1 cellular context compared by ENCODE assay signal in the genomic region with DNA sequence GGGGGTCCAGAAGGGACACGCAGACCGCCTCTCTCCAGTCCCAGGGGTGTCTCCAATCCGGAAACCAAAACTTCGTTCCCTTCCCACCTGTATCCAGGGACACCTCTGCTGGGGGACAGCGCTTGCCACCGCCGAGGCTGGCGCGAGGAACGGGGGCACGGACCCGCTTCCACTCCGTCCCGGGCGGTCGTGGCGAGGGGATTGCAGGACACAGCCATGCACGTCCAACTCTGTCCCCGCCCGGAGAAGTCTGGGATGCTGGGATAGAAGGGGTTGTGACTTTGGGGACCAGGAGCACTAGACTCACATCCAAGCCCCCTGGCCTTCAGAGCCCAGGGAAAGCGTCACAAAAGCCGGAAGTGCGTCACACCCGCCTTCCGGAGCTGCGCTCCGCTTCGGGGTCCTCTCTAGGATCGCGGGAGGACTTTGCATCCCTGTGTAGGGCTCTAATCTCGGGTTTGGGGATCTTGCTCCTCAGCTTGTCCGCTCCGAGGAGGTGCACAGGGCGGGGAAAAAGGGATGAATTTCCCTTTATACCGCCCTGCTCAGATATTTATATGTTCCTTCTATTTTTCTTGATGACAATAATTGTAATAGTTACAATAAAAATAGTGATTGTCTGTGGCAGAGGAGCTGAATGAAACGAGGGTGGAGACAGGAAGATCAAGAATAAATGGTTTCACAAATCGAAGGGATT.
TF ChIP-seq lines count a peak whose summit lies in the region.

A gene (minus strand): TSS at position 348 of the 697 bp plus-strand sequence. CDS start 3,707 bp downstream, outside the sequence.

TF ChIP-seq in WTC11, 78 proteins besides CTCF, POLR2A, EP300 and RAD21 (continued from another document):
- TF ChIP-seq, protein P1, sequence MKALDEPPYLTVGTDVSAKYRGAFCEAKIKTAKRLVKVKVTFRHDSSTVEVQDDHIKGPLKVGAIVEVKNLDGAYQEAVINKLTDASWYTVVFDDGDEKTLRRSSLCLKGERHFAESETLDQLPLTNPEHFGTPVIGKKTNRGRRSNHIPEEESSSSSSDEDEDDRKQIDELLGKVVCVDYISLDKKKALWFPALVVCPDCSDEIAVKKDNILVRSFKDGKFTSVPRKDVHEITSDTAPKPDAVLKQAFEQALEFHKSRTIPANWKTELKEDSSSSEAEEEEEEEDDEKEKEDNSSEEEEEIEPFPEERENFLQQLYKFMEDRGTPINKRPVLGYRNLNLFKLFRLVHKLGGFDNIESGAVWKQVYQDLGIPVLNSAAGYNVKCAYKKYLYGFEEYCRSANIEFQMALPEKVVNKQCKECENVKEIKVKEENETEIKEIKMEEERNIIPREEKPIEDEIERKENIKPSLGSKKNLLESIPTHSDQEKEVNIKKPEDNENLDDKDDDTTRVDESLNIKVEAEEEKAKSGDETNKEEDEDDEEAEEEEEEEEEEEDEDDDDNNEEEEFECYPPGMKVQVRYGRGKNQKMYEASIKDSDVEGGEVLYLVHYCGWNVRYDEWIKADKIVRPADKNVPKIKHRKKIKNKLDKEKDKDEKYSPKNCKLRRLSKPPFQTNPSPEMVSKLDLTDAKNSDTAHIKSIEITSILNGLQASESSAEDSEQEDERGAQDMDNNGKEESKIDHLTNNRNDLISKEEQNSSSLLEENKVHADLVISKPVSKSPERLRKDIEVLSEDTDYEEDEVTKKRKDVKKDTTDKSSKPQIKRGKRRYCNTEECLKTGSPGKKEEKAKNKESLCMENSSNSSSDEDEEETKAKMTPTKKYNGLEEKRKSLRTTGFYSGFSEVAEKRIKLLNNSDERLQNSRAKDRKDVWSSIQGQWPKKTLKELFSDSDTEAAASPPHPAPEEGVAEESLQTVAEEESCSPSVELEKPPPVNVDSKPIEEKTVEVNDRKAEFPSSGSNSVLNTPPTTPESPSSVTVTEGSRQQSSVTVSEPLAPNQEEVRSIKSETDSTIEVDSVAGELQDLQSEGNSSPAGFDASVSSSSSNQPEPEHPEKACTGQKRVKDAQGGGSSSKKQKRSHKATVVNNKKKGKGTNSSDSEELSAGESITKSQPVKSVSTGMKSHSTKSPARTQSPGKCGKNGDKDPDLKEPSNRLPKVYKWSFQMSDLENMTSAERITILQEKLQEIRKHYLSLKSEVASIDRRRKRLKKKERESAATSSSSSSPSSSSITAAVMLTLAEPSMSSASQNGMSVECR (CRISPR knock-in tag; IDR thresholded peaks at IDR 0.05; ENCODE audit: borderline replicate concordance) = 0 out of 2 replicates have a peak, but pooled peaks have one; percentile 44
- TF ChIP-seq, protein P2, sequence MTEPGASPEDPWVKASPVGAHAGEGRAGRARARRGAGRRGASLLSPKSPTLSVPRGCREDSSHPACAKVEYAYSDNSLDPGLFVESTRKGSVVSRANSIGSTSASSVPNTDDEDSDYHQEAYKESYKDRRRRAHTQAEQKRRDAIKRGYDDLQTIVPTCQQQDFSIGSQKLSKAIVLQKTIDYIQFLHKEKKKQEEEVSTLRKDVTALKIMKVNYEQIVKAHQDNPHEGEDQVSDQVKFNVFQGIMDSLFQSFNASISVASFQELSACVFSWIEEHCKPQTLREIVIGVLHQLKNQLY (CRISPR knock-in tag; IDR thresholded peaks at IDR 0.05) = 0 out of 2 replicates have a peak, but pooled peaks have one; percentile 88
- TF ChIP-seq CBFB (CRISPR knock-in tag; IDR thresholded peaks at IDR 0.05; ENCODE audit: low read depth) (no peak), ZNF416 (CRISPR knock-in tag; IDR thresholded peaks at IDR 0.05) (no peak), TEAD4 (CRISPR knock-in tag; IDR thresholded peaks at IDR 0.05) (no peak), ELF4 (CRISPR knock-in tag; IDR thresholded peaks at IDR 0.05; ENCODE audit: low read depth) (no peak), FOXJ3 (CRISPR knock-in tag; IDR thresholded peaks at IDR 0.05; ENCODE audit: borderline replicate concordance) (no peak), FOXP1 (CRISPR knock-in tag; IDR thresholded peaks at IDR 0.05; ENCODE audit: borderline replicate concordance) (peak; percentile 54; the same call in 1 of the 2 replicates)
- TF ChIP-seq, protein P3, sequence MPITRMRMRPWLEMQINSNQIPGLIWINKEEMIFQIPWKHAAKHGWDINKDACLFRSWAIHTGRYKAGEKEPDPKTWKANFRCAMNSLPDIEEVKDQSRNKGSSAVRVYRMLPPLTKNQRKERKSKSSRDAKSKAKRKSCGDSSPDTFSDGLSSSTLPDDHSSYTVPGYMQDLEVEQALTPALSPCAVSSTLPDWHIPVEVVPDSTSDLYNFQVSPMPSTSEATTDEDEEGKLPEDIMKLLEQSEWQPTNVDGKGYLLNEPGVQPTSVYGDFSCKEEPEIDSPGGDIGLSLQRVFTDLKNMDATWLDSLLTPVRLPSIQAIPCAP (CRISPR knock-in tag; IDR thresholded peaks at IDR 0.05) = 0 out of 2 replicates have a peak, but pooled peaks have one; percentile 17
- TF ChIP-seq, protein P4, sequence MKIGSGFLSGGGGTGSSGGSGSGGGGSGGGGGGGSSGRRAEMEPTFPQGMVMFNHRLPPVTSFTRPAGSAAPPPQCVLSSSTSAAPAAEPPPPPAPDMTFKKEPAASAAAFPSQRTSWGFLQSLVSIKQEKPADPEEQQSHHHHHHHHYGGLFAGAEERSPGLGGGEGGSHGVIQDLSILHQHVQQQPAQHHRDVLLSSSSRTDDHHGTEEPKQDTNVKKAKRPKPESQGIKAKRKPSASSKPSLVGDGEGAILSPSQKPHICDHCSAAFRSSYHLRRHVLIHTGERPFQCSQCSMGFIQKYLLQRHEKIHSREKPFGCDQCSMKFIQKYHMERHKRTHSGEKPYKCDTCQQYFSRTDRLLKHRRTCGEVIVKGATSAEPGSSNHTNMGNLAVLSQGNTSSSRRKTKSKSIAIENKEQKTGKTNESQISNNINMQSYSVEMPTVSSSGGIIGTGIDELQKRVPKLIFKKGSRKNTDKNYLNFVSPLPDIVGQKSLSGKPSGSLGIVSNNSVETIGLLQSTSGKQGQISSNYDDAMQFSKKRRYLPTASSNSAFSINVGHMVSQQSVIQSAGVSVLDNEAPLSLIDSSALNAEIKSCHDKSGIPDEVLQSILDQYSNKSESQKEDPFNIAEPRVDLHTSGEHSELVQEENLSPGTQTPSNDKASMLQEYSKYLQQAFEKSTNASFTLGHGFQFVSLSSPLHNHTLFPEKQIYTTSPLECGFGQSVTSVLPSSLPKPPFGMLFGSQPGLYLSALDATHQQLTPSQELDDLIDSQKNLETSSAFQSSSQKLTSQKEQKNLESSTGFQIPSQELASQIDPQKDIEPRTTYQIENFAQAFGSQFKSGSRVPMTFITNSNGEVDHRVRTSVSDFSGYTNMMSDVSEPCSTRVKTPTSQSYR (CRISPR knock-in tag; IDR thresholded peaks at IDR 0.05) = no peak
- TF ChIP-seq, protein P5, sequence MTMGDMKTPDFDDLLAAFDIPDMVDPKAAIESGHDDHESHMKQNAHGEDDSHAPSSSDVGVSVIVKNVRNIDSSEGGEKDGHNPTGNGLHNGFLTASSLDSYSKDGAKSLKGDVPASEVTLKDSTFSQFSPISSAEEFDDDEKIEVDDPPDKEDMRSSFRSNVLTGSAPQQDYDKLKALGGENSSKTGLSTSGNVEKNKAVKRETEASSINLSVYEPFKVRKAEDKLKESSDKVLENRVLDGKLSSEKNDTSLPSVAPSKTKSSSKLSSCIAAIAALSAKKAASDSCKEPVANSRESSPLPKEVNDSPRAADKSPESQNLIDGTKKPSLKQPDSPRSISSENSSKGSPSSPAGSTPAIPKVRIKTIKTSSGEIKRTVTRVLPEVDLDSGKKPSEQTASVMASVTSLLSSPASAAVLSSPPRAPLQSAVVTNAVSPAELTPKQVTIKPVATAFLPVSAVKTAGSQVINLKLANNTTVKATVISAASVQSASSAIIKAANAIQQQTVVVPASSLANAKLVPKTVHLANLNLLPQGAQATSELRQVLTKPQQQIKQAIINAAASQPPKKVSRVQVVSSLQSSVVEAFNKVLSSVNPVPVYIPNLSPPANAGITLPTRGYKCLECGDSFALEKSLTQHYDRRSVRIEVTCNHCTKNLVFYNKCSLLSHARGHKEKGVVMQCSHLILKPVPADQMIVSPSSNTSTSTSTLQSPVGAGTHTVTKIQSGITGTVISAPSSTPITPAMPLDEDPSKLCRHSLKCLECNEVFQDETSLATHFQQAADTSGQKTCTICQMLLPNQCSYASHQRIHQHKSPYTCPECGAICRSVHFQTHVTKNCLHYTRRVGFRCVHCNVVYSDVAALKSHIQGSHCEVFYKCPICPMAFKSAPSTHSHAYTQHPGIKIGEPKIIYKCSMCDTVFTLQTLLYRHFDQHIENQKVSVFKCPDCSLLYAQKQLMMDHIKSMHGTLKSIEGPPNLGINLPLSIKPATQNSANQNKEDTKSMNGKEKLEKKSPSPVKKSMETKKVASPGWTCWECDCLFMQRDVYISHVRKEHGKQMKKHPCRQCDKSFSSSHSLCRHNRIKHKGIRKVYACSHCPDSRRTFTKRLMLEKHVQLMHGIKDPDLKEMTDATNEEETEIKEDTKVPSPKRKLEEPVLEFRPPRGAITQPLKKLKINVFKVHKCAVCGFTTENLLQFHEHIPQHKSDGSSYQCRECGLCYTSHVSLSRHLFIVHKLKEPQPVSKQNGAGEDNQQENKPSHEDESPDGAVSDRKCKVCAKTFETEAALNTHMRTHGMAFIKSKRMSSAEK (CRISPR knock-in tag; IDR thresholded peaks at IDR 0.05; ENCODE audit: borderline replicate concordance) = no peak
- TF ChIP-seq, protein P6, sequence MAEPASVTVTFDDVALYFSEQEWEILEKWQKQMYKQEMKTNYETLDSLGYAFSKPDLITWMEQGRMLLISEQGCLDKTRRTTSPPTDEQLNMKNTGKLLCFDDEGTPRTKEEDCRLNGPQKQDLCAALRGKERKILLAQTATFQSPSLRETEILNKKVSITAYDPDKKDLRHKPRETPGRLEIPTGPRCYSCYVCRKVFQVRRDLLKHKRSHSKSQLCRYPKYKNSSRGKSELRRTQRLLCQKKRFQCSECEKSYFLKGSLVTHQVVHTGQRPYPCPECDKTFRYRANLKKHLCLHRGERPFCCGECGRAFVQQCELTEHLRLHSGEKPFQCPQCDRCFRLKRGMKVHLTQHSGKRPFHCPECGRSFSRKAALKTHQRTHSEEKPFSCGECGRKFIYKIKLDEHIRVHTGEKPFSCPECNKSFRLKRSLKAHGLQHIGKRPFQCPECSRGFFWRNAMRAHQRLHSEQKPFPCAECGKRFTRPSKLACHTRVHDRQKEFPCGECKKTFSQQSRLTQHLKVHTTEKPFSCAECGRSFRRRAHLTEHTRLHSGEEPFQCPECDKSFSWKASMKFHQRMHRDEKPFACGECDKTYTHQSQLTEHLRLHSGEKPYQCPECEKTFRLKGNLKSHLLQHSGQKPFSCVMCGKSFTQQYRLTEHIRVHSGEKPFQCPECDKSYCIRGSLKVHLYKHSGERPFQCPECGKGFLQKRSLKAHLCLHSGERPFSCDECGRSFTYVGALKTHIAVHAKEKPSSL (CRISPR knock-in tag; conservative IDR thresholded peaks at IDR 0.05) = no peak
